In the genomic region with DNA sequence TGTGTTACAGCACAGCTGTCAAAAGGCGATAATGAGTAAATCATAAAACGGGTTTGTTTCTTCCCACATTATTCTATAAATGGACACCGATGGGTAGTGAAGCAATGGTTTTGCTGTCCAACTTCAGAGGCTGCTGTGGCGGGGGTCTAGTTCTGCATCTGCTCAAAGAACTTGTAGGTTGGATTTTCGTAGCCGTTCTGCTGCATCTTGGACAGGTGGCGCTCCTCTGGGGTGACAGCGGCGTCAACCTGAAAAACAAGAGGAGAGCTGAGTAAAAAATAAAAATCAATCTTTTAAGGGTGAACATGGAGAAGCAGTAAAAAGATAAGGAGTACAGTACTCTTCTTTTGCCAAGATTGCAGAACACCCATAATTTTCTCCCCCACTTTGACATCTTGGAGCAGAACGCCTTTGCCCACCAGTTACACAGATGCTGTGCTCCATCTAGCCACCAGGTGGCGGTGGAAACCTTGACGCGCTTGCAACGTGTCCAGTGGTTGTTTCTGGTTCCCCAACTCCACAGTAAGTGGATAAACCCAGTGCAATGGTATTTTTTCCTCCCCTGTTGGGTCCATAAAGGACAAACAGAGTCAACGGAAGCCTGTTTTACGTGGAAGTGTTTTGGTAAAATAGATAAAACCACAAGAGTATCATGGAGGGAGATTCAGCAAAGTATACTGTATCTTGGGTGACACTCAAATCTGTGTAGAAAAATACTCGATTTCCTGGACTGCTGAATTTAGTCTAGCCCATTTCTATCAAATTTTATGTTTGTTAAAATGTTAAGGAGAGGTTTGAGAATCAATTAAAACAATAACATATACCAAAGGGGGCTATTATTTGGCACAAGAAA, we compare ENCODE assay signal across 8 cellular contexts.
DNase-seq lines count a peak whose midpoint lies in the region; ATAC-seq and TF ChIP-seq lines count a peak whose summit lies in the region.

No MANE protein-coding gene starts in this region.

- H3K9me3 Mint-ChIP-seq in activated naive CD8-positive, alpha-beta T cell treated with anti-CD3 and anti-CD28 coated beads, Interleukin-2, amount 10 ng/mL, durations not matched to agents 7 days and 5 days, result no peaks in the 10 kb centered on the region

- peak; percentile 90 for TF ChIP-seq CTCF in GM12875 (IDR thresholded peaks at IDR 0.05; ENCODE audit: borderline replicate concordance, insufficient read depth, low read depth, low read length)
- peak; percentile 88 to 98 (median 96) for TF ChIP-seq CTCF in heart right ventricle (IDR thresholded peaks at IDR 0.05)
- peak; percentile 96 for TF ChIP-seq CTCF in retinal pigment epithelial cell (conservative IDR thresholded peaks at IDR 0.05; ENCODE audit: low read depth, low read length)

- H3K36me3 Mint-ChIP-seq in activated naive CD8-positive, alpha-beta T cell treated with anti-CD3 and anti-CD28 coated beads, Interleukin-2, amount 10 ng/mL, durations not matched to agents 7 days and 5 days, result no peaks in the 10 kb centered on the region

- peaks cover 0 to 17% (median 8%) of the 10 kb centered on the region in 9 donors for H3K4me1 ChIP-seq in heart right ventricle

- H3K4me3 Mint-ChIP-seq in activated naive CD8-positive, alpha-beta T cell treated with anti-CD3 and anti-CD28 coated beads, Interleukin-2, amount 10 ng/mL, durations not matched to agents 7 days and 5 days, result no peak overlapping the region

- H3K27me3 ChIP-seq in H7 (ENCODE audit: control insufficient read depth, insufficient read depth, low read length) (no peaks in the 10 kb centered on the region), heart right ventricle (no peaks in the 10 kb centered on the region)

- DNase-seq in H7 (peak; percentile 62), LHCN-M2 (ENCODE audit: low read depth) (peak; percentile 57), SKM-1 treated with dmso at 0.1 percent for 144 hours (lab: John Stamatoyannopoulos, UW; ENCODE audit: unreplicated experiment) (peak; percentile 6), heart right ventricle (peak; percentile 63 to 65), retinal pigment epithelial cell (ENCODE audit: low read depth) (peak; percentile 16)
- DNase-seq in activated naive CD8-positive, alpha-beta T cell treated with anti-CD3 and anti-CD28 coated beads, Interleukin-2, amount 10 ng/mL, durations not matched to agents 7 days and 5 days, result peak; percentile 66
- DNase-seq in NK-92 treated with Interleukin-12 subunit alpha and Interleukin-12 subunit beta, amount 100 ng/mL, for 24 hours (lab: John Stamatoyannopoulos, UW), result no peak

- POLR2A ChIA-PET in activated naive CD8-positive, alpha-beta T cell treated with anti-CD3 and anti-CD28 coated beads, Interleukin-2, amount 10 ng/mL, durations not matched to agents 7 days and 5 days (lab: Charles Lee), result no interaction called here

- no peaks in the 10 kb centered on the region for H3K4me1 Mint-ChIP-seq in activated naive CD8-positive, alpha-beta T cell treated with anti-CD3 and anti-CD28 coated beads, Interleukin-2, amount 10 ng/mL, durations not matched to agents 7 days and 5 days

- no peak overlapping the region for H3K27ac ChIP-seq in heart right ventricle

- H3K9me3 ChIP-seq in heart right ventricle, result no peaks in the 10 kb centered on the region

- H3K36me3 ChIP-seq in H7 (replicated peaks; ENCODE audit: control insufficient read depth, insufficient read depth, low read length) (peaks cover 10% of the 10 kb centered on the region), heart right ventricle (peaks cover 0 to 37% (median 10%) of the 10 kb centered on the region in 9 donors)

- 64 to 67% methylated on average over 17 of the region's 17 CpGs for whole genome bisulfite sequencing in heart right ventricle, 2 donors

- H3K27me3 Mint-ChIP-seq in activated naive CD8-positive, alpha-beta T cell treated with anti-CD3 and anti-CD28 coated beads, Interleukin-2, amount 10 ng/mL, durations not matched to agents 7 days and 5 days, result no peaks in the 10 kb centered on the region

- intact Hi-C loops in heart right ventricle (cut with DNase I), result loop anchor here (2.0 to 10.0 kb wide), 7 partner anchors 277 to 836 kb away; a partner anchor contains a TSS

- no peak overlapping the region for H3K27ac Mint-ChIP-seq in activated naive CD8-positive, alpha-beta T cell treated with anti-CD3 and anti-CD28 coated beads, Interleukin-2, amount 10 ng/mL, durations not matched to agents 7 days and 5 days

- ATAC-seq in activated naive CD8-positive, alpha-beta T cell treated with anti-CD3 and anti-CD28 coated beads, Interleukin-2, amount 10 ng/mL, durations not matched to agents 7 days and 5 days (ENCODE audit: low read depth), result peak; percentile 50
- ATAC-seq in heart right ventricle, result peak; percentile 63 to 85 (median 72)

- H3K4me3 ChIP-seq in GM12875 (ENCODE audit: low read depth, low read length) (no peak overlapping the region), H7 (ENCODE audit: insufficient read depth, low read depth, low read length) (no peak overlapping the region), heart right ventricle (no peak overlapping the region), retinal pigment epithelial cell (ENCODE audit: low read length) (no peak overlapping the region)
